ENCODE assay signal across 10 cellular contexts in genomic region chr3:65245133-65246076, GRCh38.
DNase-seq lines count a peak whose midpoint lies in the region; ATAC-seq and TF ChIP-seq lines count a peak whose summit lies in the region.
"Had no signal": no experiment of that assay in that cellular context is flagged by ENCODE, and none has a peak within 500 bp of the region (broad histone marks: within the 10 kb centered on the region; RNA-seq: fewer than 3 reads in every experiment).

No MANE protein-coding gene starts in this region.

- intact Hi-C loops in esophagus muscularis mucosa (cut with DNase I), result loop anchor here (10.0 kb wide), 1 partner anchor 561 kb away; the partner anchor contains the start of gene ADAMTS9

- H3K9me3 Mint-ChIP-seq in activated T-cell treated with anti-CD3 and anti-CD28 coated beads, Interleukin-2, amount 50 U/mL, for 72 hours, result peaks cover 4 to 5% of the 10 kb centered on the region in 2 donors

- TF ChIP-seq CTCF in BE2C (IDR thresholded peaks at IDR 0.05; ENCODE audit: low read depth, low read length) (peak; percentile 55), esophagus muscularis mucosa (IDR thresholded peaks at IDR 0.05) (peak; percentile 57 to 66 (median 60)), omental fat pad (IDR thresholded peaks at IDR 0.05) (no peak)

- no peaks in the 10 kb centered on the region for H3K4me1 Mint-ChIP-seq in activated T-cell treated with anti-CD3 and anti-CD28 coated beads, Interleukin-2, amount 50 U/mL, for 72 hours (ENCODE audit: low read depth)

- H3K27ac Mint-ChIP-seq in activated T-cell treated with anti-CD3 and anti-CD28 coated beads, Interleukin-2, amount 50 U/mL, for 72 hours, result no peak overlapping the region

- WGBS in esophagus muscularis mucosa, result 44% methylated on average over 9 of the region's 9 CpGs

- no peaks in the 10 kb centered on the region for H3K27me3 ChIP-seq in BE2C
- no peaks in the 10 kb centered on the region for H3K27me3 ChIP-seq in esophagus muscularis mucosa

- H3K9me3 ChIP-seq in BE2C (no peaks in the 10 kb centered on the region), esophagus muscularis mucosa (peaks cover 0 to 4% (median 0%) of the 10 kb centered on the region in 4 donors)

- H3K4me3 Mint-ChIP-seq in activated T-cell treated with anti-CD3 and anti-CD28 coated beads, Interleukin-2, amount 50 U/mL, for 72 hours, result no peak overlapping the region

- TF ChIP-seq POLR2A in esophagus muscularis mucosa (IDR thresholded peaks at IDR 0.05; ENCODE audit: low read depth) (no peak), GM18505 (IDR thresholded peaks at IDR 0.05; ENCODE audit: borderline replicate concordance, extremely low read depth, insufficient read depth, insufficient read length) (no peak)

- no peak for DNase-seq in BE2C
- peak; percentile 22 for DNase-seq in RKO (ENCODE audit: low spot score)
- no peak for DNase-seq in esophagus muscularis mucosa (ENCODE audit: extremely low spot score)
- DNase-seq in omental fat pad (ENCODE audit: low spot score), result no peak
- DNase-seq in NCI-H128 (lab: John Stamatoyannopoulos, UW; ENCODE audit: unreplicated experiment), result no peak
- no peak for DNase-seq in activated T-cell treated with anti-CD3 and anti-CD28 coated beads, Interleukin-2, amount 50 U/mL, for 72 hours
- DNase-seq: activated CD4-positive, alpha-beta T cell treated with anti-CD3 and anti-CD28 coated beads, Interleukin-2, amount 50 U/mL, for 1 hour had no signal

- no peak for TF ChIP-seq EP300 in esophagus muscularis mucosa (IDR thresholded peaks at IDR 0.05)

- H3K36me3 ChIP-seq in BE2C (no peaks in the 10 kb centered on the region), esophagus muscularis mucosa (no peaks in the 10 kb centered on the region)

- H3K36me3 Mint-ChIP-seq in activated T-cell treated with anti-CD3 and anti-CD28 coated beads, Interleukin-2, amount 50 U/mL, for 72 hours (ENCODE audit: insufficient read depth in 2 of 2), result no peaks in the 10 kb centered on the region

- H3K4me1 ChIP-seq in BE2C (peaks cover 16% of the 10 kb centered on the region), esophagus muscularis mucosa (peaks cover 0 to 9% (median 3%) of the 10 kb centered on the region in 4 donors)

- ATAC-seq in omental fat pad (ENCODE audit: low FRiP score) (peak; percentile 81), GM18505 (IDR thresholded peaks at IDR 0.05; ENCODE audit: unreplicated experiment) (no peak), GM21576 (IDR thresholded peaks at IDR 0.05; ENCODE audit: unreplicated experiment) (no peak)
- ATAC-seq in activated T-cell treated with anti-CD3 and anti-CD28 coated beads, Interleukin-2, amount 50 U/mL, for 72 hours (replicated peaks in 1 of 2), result no peak

- H3K27me3 Mint-ChIP-seq in activated T-cell treated with anti-CD3 and anti-CD28 coated beads, Interleukin-2, amount 50 U/mL, for 72 hours (ENCODE audit: low read depth), result no peaks in the 10 kb centered on the region

- H3K27ac ChIP-seq in esophagus muscularis mucosa (replicated peaks in 1 of 4), result no peak overlapping the region

- H3K4me3 ChIP-seq in BE2C (ENCODE audit: low read depth, low read length) (no peak overlapping the region), esophagus muscularis mucosa (no peak overlapping the region)
- H3K4me3 ChIP-seq: lung had no signal

Comparison
In these comparisons a context has a peak if more than half of its experiments do, and no peak if none do; other contexts are left out.
1. CTCF ChIP-seq: peak in BE2C (single experiment) and esophagus muscularis mucosa (3 of 3); none in omental fat pad (0 of 3).